ENCODE assay signal across 15 cellular contexts in genomic region chr5:95068303-95068702, GRCh38.
DNase-seq lines count a peak whose midpoint lies in the region; ATAC-seq, FAIRE-seq and TF ChIP-seq lines count a peak whose summit lies in the region.
"Had no signal": no experiment of that assay in that cellular context is flagged by ENCODE, and none has a peak within 500 bp of the region (broad histone marks: within the 10 kb centered on the region; RNA-seq: fewer than 3 reads in every experiment).

No MANE protein-coding gene starts in this region.

- H3K4me3 ChIP-seq in endothelial cell of umbilical vein (replicated peaks in 1 of 3; ENCODE audit: insufficient read depth in 1 of 3, low read depth in 1 of 3, low read length in 3 of 3) (no peak overlapping the region), tibial artery (no peak overlapping the region), kidney (ENCODE audit: low read length in 2 of 2) (no peak overlapping the region)
- H3K4me3 ChIP-seq: K562, right lobe of liver had no signal

- ATAC-seq in GM19452 (IDR thresholded peaks at IDR 0.05; ENCODE audit: unreplicated experiment) (peak; percentile 70), HG02981 (IDR thresholded peaks at IDR 0.05; ENCODE audit: unreplicated experiment) (peak; percentile 55)
- ATAC-seq: activated CD8-positive, alpha-beta memory T cell treated with anti-CD3 and anti-CD28 coated beads, Interleukin-2, amount 10 ng/mL, durations not matched to agents 7 days and 5 days; K562; right lobe of liver had no signal

- BruUV-seq in endothelial cell of umbilical vein (replicated peaks; lab: Mats Ljungman, UMichigan): no TSS peak

- intact Hi-C loops in endothelial cell of umbilical vein (cut with micrococcal nuclease): no loop called here
- intact Hi-C loops in tibial artery (cut with DNase I; ENCODE audit: low total_unique reads): no loop called here
- intact Hi-C loops in kidney (cut with DNase I): no loop called here

- no peak overlapping the region for H3K4me2 ChIP-seq in endothelial cell of umbilical vein (ENCODE audit: insufficient read depth, low read length)

- peaks cover 13% of the 10 kb centered on the region for H4K20me1 ChIP-seq in endothelial cell of umbilical vein (replicated peaks; ENCODE audit: control insufficient read depth, extremely low read depth, insufficient read depth, low read length)

- no peaks in the 10 kb centered on the region for H3K9me1 ChIP-seq in endothelial cell of umbilical vein (replicated peaks; ENCODE audit: control insufficient read depth, extremely low read depth, insufficient read depth, low read length)

- H3K27ac ChIP-seq in endothelial cell of umbilical vein (ENCODE audit: insufficient read depth, low read depth, low read length) (no peak overlapping the region), tibial artery (no peak overlapping the region), kidney (ENCODE audit: low read depth in 2 of 2, low read length in 2 of 2) (no peak overlapping the region)
- H3K27ac ChIP-seq: epithelial cell of prostate, right lobe of liver had no signal

- TF ChIP-seq CTCF in endothelial cell of umbilical vein (IDR thresholded peaks at IDR 0.05; ENCODE audit: extremely low read depth in 1 of 2, insufficient read depth in 1 of 2, low read depth in 1 of 2, low read length in 2 of 2): no peak
- no peak for TF ChIP-seq CTCF in tibial artery (IDR thresholded peaks at IDR 0.05)
- no peak for TF ChIP-seq CTCF in kidney (IDR thresholded peaks at IDR 0.05; ENCODE audit: borderline replicate concordance, extremely low read depth, insufficient read depth)

- no peak for DNase-seq in GM12892 (ENCODE audit: insufficient read length)
- no peak for DNase-seq in endothelial cell of umbilical vein (ENCODE audit: low read depth, low spot score)
- no peak for DNase-seq in NCI-H1694 (lab: John Stamatoyannopoulos, UW)
- no peak for DNase-seq in NCI-H1092 treated with DMSO at 0.1 percent for 48 hours (lab: John Stamatoyannopoulos, UW)
- DNase-seq in tibial artery: no peak
- no peak for DNase-seq in kidney
- DNase-seq: activated CD8-positive, alpha-beta memory T cell treated with anti-CD3 and anti-CD28 coated beads, Interleukin-2, amount 10 ng/mL, durations not matched to agents 7 days and 5 days; activated naive CD8-positive, alpha-beta T cell treated with anti-CD3 and anti-CD28 coated beads for 36 hours; cerebellar nuclear complex; NCI-H187; right lobe of liver had no signal

- CTCF ChIA-PET in endothelial cell of umbilical vein (lab: Charles Lee): interaction anchor here (0.7 to 1.8 kb wide), 5 partner anchors 13 to 147 kb away, joined by 3 to 5 read pairs (median 3); no protein-coding TSS in a partner anchor

- dilution Hi-C loops in endothelial cell of umbilical vein (cut with MboI; ENCODE audit: extremely low pct_ligation_motif_present, low sequenced_read_pairs): no loop called here

- H3K27me3 ChIP-seq in endothelial cell of umbilical vein (ENCODE audit: control insufficient read depth in 2 of 2, insufficient read depth in 2 of 2, low read length in 2 of 2) (no peaks in the 10 kb centered on the region), tibial artery (no peaks in the 10 kb centered on the region)
- H3K27me3 ChIP-seq: right lobe of liver had no signal

- peaks cover 70% of the 10 kb centered on the region for H3K79me2 ChIP-seq in endothelial cell of umbilical vein (ENCODE audit: control insufficient read depth, insufficient read depth, low read length)

- POLR2A ChIA-PET in endothelial cell of umbilical vein (lab: Charles Lee): no interaction called here

- TF ChIP-seq POLR2A in GM12892 (IDR thresholded peaks at IDR 0.05; ENCODE audit: low read depth, low read length) (no peak), endothelial cell of umbilical vein (IDR thresholded peaks at IDR 0.05; ENCODE audit: low read depth, low read length) (no peak)

- H3K4me1 ChIP-seq in endothelial cell of umbilical vein (ENCODE audit: control insufficient read depth, extremely low read depth, insufficient read depth, low read length) (peaks cover 8% of the 10 kb centered on the region), tibial artery (no peaks in the 10 kb centered on the region), kidney (ENCODE audit: control insufficient read depth in 1 of 2, insufficient read depth in 1 of 2, low read depth in 1 of 2, low read length in 2 of 2) (no peaks in the 10 kb centered on the region)
- H3K4me1 ChIP-seq: right lobe of liver had no signal

- H3K9ac ChIP-seq in endothelial cell of umbilical vein (replicated peaks; ENCODE audit: extremely low read depth, insufficient read depth, low read length) (no peak overlapping the region), kidney (ENCODE audit: low read length in 2 of 2) (no peak overlapping the region)

- H3K36me3 ChIP-seq in endothelial cell of umbilical vein (ENCODE audit: control insufficient read depth in 2 of 2, extremely low read depth in 1 of 2, insufficient read depth in 2 of 2, low read length in 2 of 2) (peaks cover 7% of the 10 kb centered on the region in 2 experiments), tibial artery (no peaks in the 10 kb centered on the region), kidney (ENCODE audit: control insufficient read depth in 1 of 2, insufficient read depth in 2 of 2, low read length in 2 of 2) (no peaks in the 10 kb centered on the region)
- H3K36me3 ChIP-seq: right lobe of liver had no signal

- FAIRE-seq in GM12892 (lab: Jason Lieb, UNC): peak; percentile 69
- FAIRE-seq in endothelial cell of umbilical vein (lab: Jason Lieb, UNC): peak; percentile 63
- no peak for FAIRE-seq in kidney (lab: Jason Lieb, UNC)
- FAIRE-seq: K562 had no signal

- H2AFZ ChIP-seq in endothelial cell of umbilical vein (ENCODE audit: low read depth, low read length): no peak overlapping the region

- no peaks in the 10 kb centered on the region for H3K9me3 ChIP-seq in endothelial cell of umbilical vein (replicated peaks; ENCODE audit: control insufficient read depth, insufficient read depth, low read length)
- no peaks in the 10 kb centered on the region for H3K9me3 ChIP-seq in tibial artery
- H3K9me3 ChIP-seq in kidney (ENCODE audit: control insufficient read depth in 1 of 2, low read length in 2 of 2): no peaks in the 10 kb centered on the region
- H3K9me3 ChIP-seq: right lobe of liver had no signal

TF ChIP-seq in endothelial cell of umbilical vein, 7 proteins besides CTCF, POLR2A, EP300 and RAD21:
- TF ChIP-seq GATA2 (IDR thresholded peaks at IDR 0.05; ENCODE audit: insufficient read depth, insufficient read length, low read depth, low read length): no peak
- TF ChIP-seq EZH2 (IDR thresholded peaks at IDR 0.05; ENCODE audit: borderline replicate concordance, low read depth, low read length, severe bottlenecking): no peak
- TF ChIP-seq FOS (IDR thresholded peaks at IDR 0.05; ENCODE audit: borderline replicate concordance, insufficient read depth, low read length): no peak
- no peak for TF ChIP-seq JUN (IDR thresholded peaks at IDR 0.05; ENCODE audit: borderline replicate concordance, insufficient read depth, insufficient read length, low read depth)
- TF ChIP-seq MYC (IDR thresholded peaks at IDR 0.05; ENCODE audit: low read depth, low read length): no peak
TF ChIP-seq in endothelial cell of umbilical vein: peak in this region for 0.
